Comparison of ENCODE assay signal across 7 cellular contexts in the genomic region with DNA sequence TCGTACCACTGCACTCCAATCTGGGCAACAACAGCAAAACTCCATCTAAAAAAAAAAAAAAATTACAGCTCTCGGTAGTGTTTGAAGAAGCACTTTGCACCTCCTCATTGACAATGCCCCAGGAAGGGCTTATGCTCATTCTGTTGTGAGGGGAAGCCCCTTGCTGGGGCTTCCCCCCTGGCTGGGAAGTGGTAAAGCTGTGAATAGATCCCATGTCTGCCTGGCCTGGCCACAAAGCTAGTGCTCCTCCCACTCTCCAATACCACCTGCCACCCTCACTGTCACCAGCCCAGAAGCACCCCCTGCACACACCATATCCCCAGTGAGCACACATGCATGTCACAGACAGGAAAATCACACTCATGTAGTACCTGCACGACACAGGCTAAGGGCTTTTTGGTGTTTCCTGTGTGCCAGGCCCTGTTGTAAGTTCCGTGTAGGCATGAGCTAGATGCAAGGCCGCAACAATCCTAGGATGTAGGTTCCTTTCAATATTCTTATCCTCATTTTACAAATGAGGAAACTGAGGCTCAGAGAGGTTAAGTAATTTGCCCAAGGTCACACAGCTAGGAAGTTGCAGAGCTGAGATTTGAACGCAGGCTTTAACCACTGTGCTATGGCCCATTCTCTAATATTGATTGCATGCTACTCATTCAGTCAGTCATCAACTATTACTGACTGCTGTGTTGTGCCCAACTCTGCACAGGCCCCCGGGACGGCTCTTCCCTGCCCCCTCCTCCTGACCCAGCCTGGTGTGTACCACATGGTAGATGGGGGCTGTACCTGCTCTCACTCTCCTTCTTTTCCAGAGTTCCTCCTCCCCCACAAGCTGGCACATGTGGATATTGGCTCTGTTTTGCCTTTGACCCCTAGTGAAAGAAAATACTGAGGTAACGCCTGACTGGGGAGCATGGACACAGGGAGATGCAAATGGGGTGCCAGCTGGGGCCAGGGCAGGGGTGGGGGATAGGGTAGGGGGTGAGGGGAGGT.
DNase-seq lines count a peak whose midpoint lies in the region; ATAC-seq and TF ChIP-seq lines count a peak whose summit lies in the region.

No MANE protein-coding gene starts in this region.

- no peaks in the 10 kb centered on the region for H3F3A ChIP-seq in Loucy (ENCODE audit: low read depth)

- no peak overlapping the region for H3K4me3 ChIP-seq in Loucy (ENCODE audit: low read length, poor library complexity, severe bottlenecking)

- H2AFZ ChIP-seq in Loucy (ENCODE audit: low read length) = no peak overlapping the region

- H3K4me3 Mint-ChIP-seq in activated naive CD8-positive, alpha-beta T cell treated with anti-CD3 and anti-CD28 coated beads, Interleukin-2, amount 50 U/mL, for 24 hours = no peak overlapping the region

- no peaks in the 10 kb centered on the region for H3K79me2 ChIP-seq in Loucy (ENCODE audit: insufficient read depth, low read length)

- H3K9me2 ChIP-seq in Loucy (replicated peaks; ENCODE audit: low read depth, low read length) = no peaks in the 10 kb centered on the region

- DNase-seq in GM13977 (ENCODE audit: low spot score) (peak; percentile 80), NCI-H1436 treated with DMSO at 0.1 percent for 48 hours (lab: John Stamatoyannopoulos, UW) (no peak), NCI-H226 (no peak)
- peak; percentile 68 for DNase-seq in activated naive CD8-positive, alpha-beta T cell treated with anti-CD3 and anti-CD28 coated beads, Interleukin-2, amount 50 U/mL, for 24 hours
- DNase-seq in stimulated activated CD4-positive, alpha-beta T cell treated with anti-CD3 and anti-CD28 coated beads, Interleukin-4, amount 100 ng/mL, for 24 hours = peak; percentile 18

- H3K9ac ChIP-seq in Loucy (ENCODE audit: low read depth, low read length, poor library complexity, severe bottlenecking) = no peak overlapping the region

- H3K36me3 ChIP-seq in Loucy (ENCODE audit: insufficient read depth, low read length) = no peaks in the 10 kb centered on the region

- H3K9me3 ChIP-seq in Loucy (ENCODE audit: insufficient read depth, low read depth, low read length) = no peaks in the 10 kb centered on the region

- no peak overlapping the region for H3K27ac Mint-ChIP-seq in activated naive CD8-positive, alpha-beta T cell treated with anti-CD3 and anti-CD28 coated beads, Interleukin-2, amount 50 U/mL, for 24 hours

- peaks cover 3% of the 10 kb centered on the region for H3K4me1 ChIP-seq in Loucy (ENCODE audit: insufficient read depth, low read length, poor library complexity, severe bottlenecking)

- peaks cover 25% of the 10 kb centered on the region for H3K4me1 Mint-ChIP-seq in activated naive CD8-positive, alpha-beta T cell treated with anti-CD3 and anti-CD28 coated beads, Interleukin-2, amount 50 U/mL, for 24 hours

- peak; percentile 89 for ATAC-seq in GM21423 (IDR thresholded peaks at IDR 0.05; ENCODE audit: unreplicated experiment)
- ATAC-seq in activated naive CD8-positive, alpha-beta T cell treated with anti-CD3 and anti-CD28 coated beads, Interleukin-2, amount 50 U/mL, for 24 hours = peak; percentile 97

- no peaks in the 10 kb centered on the region for H3K9me3 Mint-ChIP-seq in activated naive CD8-positive, alpha-beta T cell treated with anti-CD3 and anti-CD28 coated beads, Interleukin-2, amount 50 U/mL, for 24 hours

- in situ Hi-C loops in GM13977 (cut with MboI; ENCODE audit: low pct_unique_long_range_greater_than_20kb, low sequenced_read_pairs, unreplicated experiment) = loop anchor here (10.0 kb wide), 1 partner anchor 71 kb away; no protein-coding TSS in a partner anchor

- peak overlapping the region; percentile 8 for H3K4me2 ChIP-seq in Loucy (ENCODE audit: low read depth, low read length, poor library complexity, severe bottlenecking)

- no peaks in the 10 kb centered on the region for H4K20me1 ChIP-seq in Loucy (ENCODE audit: insufficient read depth, low read length, poor library complexity, severe bottlenecking)

- no peaks in the 10 kb centered on the region for H3K27me3 ChIP-seq in Loucy (ENCODE audit: insufficient read depth, low read length, poor library complexity, severe bottlenecking)

- H3K27me3 Mint-ChIP-seq in activated naive CD8-positive, alpha-beta T cell treated with anti-CD3 and anti-CD28 coated beads, Interleukin-2, amount 50 U/mL, for 24 hours = peaks cover 20% of the 10 kb centered on the region

- TF ChIP-seq CTCF in GM13977 (IDR thresholded peaks at IDR 0.05; ENCODE audit: extremely low read depth, insufficient read depth, missing control alignments) = peak; percentile 15
- TF ChIP-seq CTCF in Loucy (conservative IDR thresholded peaks at IDR 0.05; ENCODE audit: low read length) = peak; percentile 30

- no peaks in the 10 kb centered on the region for H3K36me3 Mint-ChIP-seq in activated naive CD8-positive, alpha-beta T cell treated with anti-CD3 and anti-CD28 coated beads, Interleukin-2, amount 50 U/mL, for 24 hours (ENCODE audit: low read depth)

Comparison
In these comparisons a context has a peak if more than half of its experiments do, and no peak if none do; other contexts are left out.
1. DNase-seq: peak in GM13977 (single experiment), activated naive CD8-positive, alpha-beta T cell treated with anti-CD3 and anti-CD28 coated beads, Interleukin-2, amount 50 U/mL, for 24 hours (single experiment) and stimulated activated CD4-positive, alpha-beta T cell treated with anti-CD3 and anti-CD28 coated beads, Interleukin-4, amount 100 ng/mL, for 24 hours (single experiment); none in NCI-H1436 treated with DMSO at 0.1 percent for 48 hours (single experiment) and NCI-H226 (single experiment).